33 cellular contexts compared by ENCODE assay signal in genomic region chr1:4959216-4959615, GRCh38.
"Had no signal": no experiment of that assay in that cellular context is flagged by ENCODE, and none has a peak within 500 bp of the region (broad histone marks: within the 10 kb centered on the region; RNA-seq: fewer than 3 reads in every experiment).

No MANE protein-coding gene starts in this region.

- ATAC-seq: activated naive CD4-positive, alpha-beta T cell treated with anti-CD3 and anti-CD28 coated beads, Interleukin-2, amount 50 U/mL, for 72 hours; activated naive CD8-positive, alpha-beta T cell treated with anti-CD3 and anti-CD28 coated beads, Interleukin-2, amount 50 U/mL, for 24 hours; activated T-cell treated with anti-CD3 and anti-CD28 coated beads, Interleukin-2, amount 50 U/mL, for 4 hours; activated T-cell treated with anti-CD3 and anti-CD28 coated beads, Interleukin-2, amount 50 U/mL, for 72 hours; activated T-helper 17 cell treated with anti-CD3 and anti-CD28 coated beads, Interleukin-2, amount 50 U/mL, for 72 hours; body of pancreas had no signal

- H3K27me3 ChIP-seq: adrenal gland, ascending aorta, body of pancreas, brain microvascular endothelial cell, cardiac muscle cell had no signal

- H3K9me3 ChIP-seq: adrenal gland, ascending aorta had no signal

- H3K27ac ChIP-seq: adrenal gland, ascending aorta, body of pancreas, brain microvascular endothelial cell, breast epithelium, cardiac muscle cell had no signal

- H3K4me1 ChIP-seq: ascending aorta, body of pancreas, breast epithelium had no signal

- DNase-seq: activated effector memory CD4-positive, alpha-beta T cell treated with anti-CD3 and anti-CD28 coated beads, Interleukin-2, amount 50 U/mL, for 16 hours; activated effector memory CD4-positive, alpha-beta T cell treated with Interleukin-2 at 50 U/mL for 16 hours; activated gamma-delta T cell; activated gamma-delta T cell treated with Interleukin-2 at 50 U/mL for 16 hours; activated naive CD4-positive, alpha-beta T cell; activated naive CD4-positive, alpha-beta T cell treated with anti-CD3 and anti-CD28 coated beads for 36 hours; activated naive CD4-positive, alpha-beta T cell treated with anti-CD3 and anti-CD28 coated beads, Interleukin-2, amount 10 ng/mL, durations not matched to agents 7 days and 5 days; activated naive CD4-positive, alpha-beta T cell treated with anti-CD3 and anti-CD28 coated beads, Interleukin-2, amount 50 U/mL, for 16 hours; activated naive CD4-positive, alpha-beta T cell treated with Interleukin-2 at 50 U/mL for 16 hours; activated naive CD8-positive, alpha-beta T cell treated with anti-CD3 and anti-CD28 coated beads for 36 hours; activated naive CD8-positive, alpha-beta T cell treated with anti-CD3 and anti-CD28 coated beads, Interleukin-2, amount 10 ng/mL, durations not matched to agents 7 days and 5 days; activated naive CD8-positive, alpha-beta T cell treated with anti-CD3 and anti-CD28 coated beads, Interleukin-2, amount 50 U/mL, for 24 hours; activated T-cell treated with anti-CD3 and anti-CD28 coated beads for 4 hours; activated T-cell treated with anti-CD3 and anti-CD28 coated beads, Interleukin-2, amount 50 U/mL, for 1 hour; activated T-cell treated with anti-CD3 and anti-CD28 coated beads, Interleukin-2, amount 50 U/mL, for 24 hours; activated T-cell treated with anti-CD3 and anti-CD28 coated beads, Interleukin-2, amount 50 U/mL, for 4 hours; activated T-cell treated with anti-CD3 and anti-CD28 coated beads, Interleukin-2, amount 50 U/mL, for 48 hours; activated T-cell treated with anti-CD3 and anti-CD28 coated beads, Interleukin-2, amount 50 U/mL, for 72 hours; adrenal gland; amniotic stem cell; amygdala; anterior cingulate cortex; aorta; body of pancreas; brain microvascular endothelial cell; caudate nucleus; central memory CD4-positive, alpha-beta T cell; cerebellar nuclear complex had no signal

- H3K4me3 ChIP-seq: adrenal gland, ascending aorta, body of pancreas, breast epithelium, cardiac muscle cell had no signal

- H3K36me3 ChIP-seq: adrenal gland, ascending aorta, brain microvascular endothelial cell, breast epithelium, cardiac muscle cell had no signal
